ENCODE assay signal across 1 cellular context in the genomic region with DNA sequence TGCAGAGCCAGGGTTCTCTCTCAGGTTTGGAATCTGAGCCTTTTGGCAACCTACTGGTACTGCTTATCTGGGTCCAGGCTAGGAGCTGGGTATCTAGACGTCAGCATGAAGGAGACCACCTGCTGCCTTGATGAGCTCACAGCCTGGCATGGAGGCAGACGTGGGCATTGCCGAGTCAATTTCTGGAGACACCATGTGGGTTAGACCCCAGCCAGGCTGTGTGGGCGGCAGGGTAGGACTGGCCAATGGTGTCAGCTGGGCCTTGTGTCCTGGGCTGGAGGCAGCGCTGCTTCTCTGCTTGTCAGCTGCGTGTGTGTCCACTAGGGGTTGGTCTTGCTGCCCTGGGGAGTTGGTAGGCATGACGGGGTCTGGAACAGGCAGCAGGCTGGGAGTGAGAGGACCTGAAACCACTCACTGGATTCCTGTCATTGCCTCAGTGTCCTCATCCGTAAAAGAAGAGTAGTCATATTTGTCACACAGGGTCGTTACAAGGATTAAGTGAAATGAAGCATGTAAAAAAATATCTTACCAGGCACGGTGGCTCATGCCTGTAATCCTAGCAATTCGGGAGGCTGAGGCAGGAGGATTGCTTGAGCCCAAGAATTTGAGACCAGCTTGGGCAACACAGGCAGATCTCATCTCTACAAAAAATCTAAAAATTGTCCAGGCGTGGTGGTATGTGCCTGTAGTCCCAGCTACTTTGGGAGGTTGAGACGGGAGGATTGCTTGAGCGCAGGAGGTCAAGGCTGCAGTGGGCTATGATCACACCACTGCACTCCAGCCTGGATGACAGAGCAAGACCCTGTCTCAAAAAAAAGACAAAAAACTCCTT.
TF ChIP-seq lines count a peak whose summit lies in the region.

No MANE protein-coding gene starts in this region.

TF ChIP-seq in HEK293, 187 proteins besides CTCF, POLR2A, EP300 and RAD21 (continued from another document):
- TF ChIP-seq, protein P1, sequence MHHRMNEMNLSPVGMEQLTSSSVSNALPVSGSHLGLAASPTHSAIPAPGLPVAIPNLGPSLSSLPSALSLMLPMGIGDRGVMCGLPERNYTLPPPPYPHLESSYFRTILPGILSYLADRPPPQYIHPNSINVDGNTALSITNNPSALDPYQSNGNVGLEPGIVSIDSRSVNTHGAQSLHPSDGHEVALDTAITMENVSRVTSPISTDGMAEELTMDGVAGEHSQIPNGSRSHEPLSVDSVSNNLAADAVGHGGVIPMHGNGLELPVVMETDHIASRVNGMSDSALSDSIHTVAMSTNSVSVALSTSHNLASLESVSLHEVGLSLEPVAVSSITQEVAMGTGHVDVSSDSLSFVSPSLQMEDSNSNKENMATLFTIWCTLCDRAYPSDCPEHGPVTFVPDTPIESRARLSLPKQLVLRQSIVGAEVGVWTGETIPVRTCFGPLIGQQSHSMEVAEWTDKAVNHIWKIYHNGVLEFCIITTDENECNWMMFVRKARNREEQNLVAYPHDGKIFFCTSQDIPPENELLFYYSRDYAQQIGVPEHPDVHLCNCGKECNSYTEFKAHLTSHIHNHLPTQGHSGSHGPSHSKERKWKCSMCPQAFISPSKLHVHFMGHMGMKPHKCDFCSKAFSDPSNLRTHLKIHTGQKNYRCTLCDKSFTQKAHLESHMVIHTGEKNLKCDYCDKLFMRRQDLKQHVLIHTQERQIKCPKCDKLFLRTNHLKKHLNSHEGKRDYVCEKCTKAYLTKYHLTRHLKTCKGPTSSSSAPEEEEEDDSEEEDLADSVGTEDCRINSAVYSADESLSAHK (tag by site-specific recombination; IDR thresholded peaks at IDR 0.05): no peak
- TF ChIP-seq ZNF239 (tag by site-specific recombination; IDR thresholded peaks at IDR 0.05) (no peak), ZNF404 (tag by site-specific recombination; IDR thresholded peaks at IDR 0.05) (no peak), MYNN (tag by site-specific recombination; IDR thresholded peaks at IDR 0.05; ENCODE audit: borderline replicate concordance) (no peak), ZNF830 (tag by site-specific recombination; IDR thresholded peaks at IDR 0.05; ENCODE audit: low read depth) (no peak), ZNF140 (tag by site-specific recombination; IDR thresholded peaks at IDR 0.05) (no peak), ZFHX2 (tag by site-specific recombination; conservative IDR thresholded peaks at IDR 0.05) (peak; percentile 91), ZEB2 (tag by site-specific recombination; IDR thresholded peaks at IDR 0.05) (no peak), ZNF10 (tag by site-specific recombination; IDR thresholded peaks at IDR 0.05) (no peak), EGR2 (tag by site-specific recombination; IDR thresholded peaks at IDR 0.05; ENCODE audit: low read depth) (peak; percentile 78), TCF7L2 (IDR thresholded peaks at IDR 0.05; ENCODE audit: borderline replicate concordance, low read depth, low read length) (no peak), ZNF266 (tag by site-specific recombination; IDR thresholded peaks at IDR 0.05; ENCODE audit: low read depth) (no peak), HOXD13 (CRISPR knock-in tag; IDR thresholded peaks at IDR 0.05; ENCODE audit: borderline replicate concordance) (no peak)
- TF ChIP-seq, protein P2, sequence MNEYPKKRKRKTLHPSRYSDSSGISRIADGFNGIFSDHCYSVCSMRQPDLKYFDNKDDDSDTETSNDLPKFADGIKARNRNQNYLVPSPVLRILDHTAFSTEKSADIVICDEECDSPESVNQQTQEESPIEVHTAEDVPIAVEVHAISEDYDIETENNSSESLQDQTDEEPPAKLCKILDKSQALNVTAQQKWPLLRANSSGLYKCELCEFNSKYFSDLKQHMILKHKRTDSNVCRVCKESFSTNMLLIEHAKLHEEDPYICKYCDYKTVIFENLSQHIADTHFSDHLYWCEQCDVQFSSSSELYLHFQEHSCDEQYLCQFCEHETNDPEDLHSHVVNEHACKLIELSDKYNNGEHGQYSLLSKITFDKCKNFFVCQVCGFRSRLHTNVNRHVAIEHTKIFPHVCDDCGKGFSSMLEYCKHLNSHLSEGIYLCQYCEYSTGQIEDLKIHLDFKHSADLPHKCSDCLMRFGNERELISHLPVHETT (tag by site-specific recombination; IDR thresholded peaks at IDR 0.05): no peak
- TF ChIP-seq, protein P3, sequence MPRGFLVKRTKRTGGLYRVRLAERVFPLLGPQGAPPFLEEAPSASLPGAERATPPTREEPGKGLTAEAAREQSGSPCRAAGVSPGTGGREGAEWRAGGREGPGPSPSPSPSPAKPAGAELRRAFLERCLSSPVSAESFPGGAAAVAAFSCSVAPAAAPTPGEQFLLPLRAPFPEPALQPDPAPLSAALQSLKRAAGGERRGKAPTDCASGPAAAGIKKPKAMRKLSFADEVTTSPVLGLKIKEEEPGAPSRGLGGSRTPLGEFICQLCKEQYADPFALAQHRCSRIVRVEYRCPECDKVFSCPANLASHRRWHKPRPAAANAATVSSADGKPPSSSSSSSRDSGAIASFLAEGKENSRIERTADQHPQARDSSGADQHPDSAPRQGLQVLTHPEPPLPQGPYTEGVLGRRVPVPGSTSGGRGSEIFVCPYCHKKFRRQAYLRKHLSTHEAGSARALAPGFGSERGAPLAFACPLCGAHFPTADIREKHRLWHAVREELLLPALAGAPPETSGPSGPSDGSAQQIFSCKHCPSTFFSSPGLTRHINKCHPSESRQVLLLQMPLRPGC (tag by site-specific recombination; IDR thresholded peaks at IDR 0.05): no peak
